22 cellular contexts compared by ENCODE assay signal in the genomic region with DNA sequence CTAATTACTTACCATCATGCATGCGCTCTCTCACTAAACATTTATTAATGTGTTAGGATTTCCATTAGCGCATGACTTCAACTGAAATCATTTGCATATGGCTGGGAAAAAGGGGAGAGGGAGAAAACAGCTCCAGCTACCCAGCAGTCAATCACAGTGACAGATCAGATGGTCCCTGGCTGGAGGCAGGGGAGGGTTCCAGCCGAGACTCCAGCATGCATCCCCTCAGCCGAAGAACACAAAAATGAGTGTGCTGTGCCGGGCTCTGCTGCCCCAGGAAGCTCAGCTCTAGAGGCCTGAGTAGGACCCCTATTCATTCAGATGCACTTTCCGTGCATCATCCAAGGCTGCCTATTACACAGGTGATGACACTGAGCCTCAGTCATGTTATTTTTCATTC. TPM values are rescaled to one million over a fixed set of nuclear protein-coding genes. Genes with fewer than 3 reads are reported as not detected.
DNase-seq lines count a peak whose midpoint lies in the region; ATAC-seq, FAIRE-seq and TF ChIP-seq lines count a peak whose summit lies in the region.
"Had no signal": no experiment of that assay in that cellular context is flagged by ENCODE, and none has a peak within 500 bp of the region (broad histone marks: within the 10 kb centered on the region; RNA-seq: fewer than 3 reads in every experiment).

No MANE protein-coding gene starts in this region.

- peaks cover 31% of the 10 kb centered on the region for H3K4me1 Mint-ChIP-seq in nephron progenitor cell

- H3K27me3 Mint-ChIP-seq in nephron progenitor cell (ENCODE audit: low read depth, poor library complexity) = peaks cover 9% of the 10 kb centered on the region

- no peak for TF ChIP-seq CTCF in nephron progenitor cell (IDR thresholded peaks at IDR 0.05)

- no peak for FAIRE-seq in GM12891 (lab: Jason Lieb, UNC)
- FAIRE-seq: HepG2 had no signal

- DNase-seq in H7 = peak; percentile 66
- DNase-seq in NCI-H1105 treated with DMSO at 0.1 percent for 48 hours (lab: John Stamatoyannopoulos, UW) = peak; percentile 73
- DNase-seq in NCI-H526 treated with DMSO at 0.1 percent for 48 hours (lab: John Stamatoyannopoulos, UW) = peak; percentile 62
- DNase-seq in nephron progenitor cell = peak; percentile 29
- no peak for DNase-seq in GM12891 (ENCODE audit: insufficient read length, low spot score)
- no peak for DNase-seq in OCI-M2 (lab: John Stamatoyannopoulos, UW; ENCODE audit: unreplicated experiment)
- DNase-seq: BE2C, EL, GF-D8, KBM-7, MM.1S, NCI-H1048, NCI-H1694, NCI-H2107, NCI-H524 treated with DMSO at 0.1 percent for 48 hours, Peyer's patch, T-helper 9 cell had no signal

- no peaks in the 10 kb centered on the region; the same call in 1 of the 2 replicates for H3K36me3 ChIP-seq in H7 (replicated peaks; ENCODE audit: control insufficient read depth, insufficient read depth, low read length)
- H3K36me3 ChIP-seq: BE2C, Peyer's patch had no signal

- H3K27me3 ChIP-seq in H7 (ENCODE audit: control insufficient read depth, insufficient read depth, low read length) = no peaks in the 10 kb centered on the region
- H3K27me3 ChIP-seq: BE2C, Peyer's patch had no signal

- H3K4me3 Mint-ChIP-seq in nephron progenitor cell = no peak overlapping the region

- no peak overlapping the region for H3K27ac Mint-ChIP-seq in nephron progenitor cell

- no peak overlapping the region for H3K4me3 ChIP-seq in H7 (ENCODE audit: insufficient read depth, low read depth, low read length)
- H3K4me3 ChIP-seq: Peyer's patch had no signal

- ATAC-seq in GM18907 (IDR thresholded peaks at IDR 0.05; ENCODE audit: unreplicated experiment) = no peak

- no peaks in the 10 kb centered on the region for H3K9me3 Mint-ChIP-seq in nephron progenitor cell

- peaks cover 6% of the 10 kb centered on the region for H3K36me3 Mint-ChIP-seq in nephron progenitor cell (ENCODE audit: low read depth)

- no peak for TF ChIP-seq POLR2A in GM12891 (IDR thresholded peaks at IDR 0.05; ENCODE audit: low read depth, low read length)

TF ChIP-seq in GM12891, 5 proteins besides CTCF, POLR2A, EP300 and RAD21:
- no peak for TF ChIP-seq POLR2AphosphoS5 (IDR thresholded peaks at IDR 0.05; ENCODE audit: low read depth, low read length)
- TF ChIP-seq SPI1 (IDR thresholded peaks at IDR 0.05; ENCODE audit: low read depth, low read length) = no peak
- no peak for TF ChIP-seq TAF1 (IDR thresholded peaks at IDR 0.05; ENCODE audit: low read depth, low read length)
- TF ChIP-seq POU2F2 (IDR thresholded peaks at IDR 0.05; ENCODE audit: low read depth, low read length) = no peak
- no peak for TF ChIP-seq PAX5 (IDR thresholded peaks at IDR 0.05; ENCODE audit: insufficient read depth, low read length, severe bottlenecking)

RNA-seq across cellular contexts. Expression of a gene that starts 6.7 kb away (rescaled TPM):
- 0.17 TPM in 1 of 2 replicates, not detected in the other for total RNA-seq in H7 (2014; rRNA removed; shearing (Covaris generic))
- not detected for polyA plus RNA-seq in GM12891 (2012; ENCODE audit: low read depth, missing spikeins)
- total RNA-seq: A673; H4; HepG2; Peyer's patch; T-helper 1 cell treated with Interleukin-12 subunit alpha and Interleukin-12 subunit beta and Interleukin-4 antibody, amounts not matched to agents 30 ng/mL and 1 ng/mL, for 36 hours had no signal
- polyA plus RNA-seq: HepG2 had no signal

RNA-seq across cellular contexts. Expression of a gene that starts 21.3 kb away (rescaled TPM):
- total RNA-seq in H7 (2014; rRNA removed; shearing (Covaris generic)) = not detected in 2 replicates
- polyA plus RNA-seq in GM12891 (2012; ENCODE audit: low read depth, missing spikeins) = not detected
- total RNA-seq: A673; H4; HepG2; Peyer's patch; T-helper 1 cell treated with Interleukin-12 subunit alpha and Interleukin-12 subunit beta and Interleukin-4 antibody, amounts not matched to agents 30 ng/mL and 1 ng/mL, for 36 hours had no signal

Comparison
In these comparisons a context has a peak if more than half of its experiments do, and no peak if none do; other contexts are left out.
1. DNase-seq: peak in H7 (single experiment), NCI-H1105 treated with DMSO at 0.1 percent for 48 hours (single experiment), NCI-H526 treated with DMSO at 0.1 percent for 48 hours (single experiment) and nephron progenitor cell (single experiment); none in GM12891 (single experiment) and OCI-M2 (single experiment).